In genomic region chr2:125386074-125386473, GRCh38 we compare ENCODE assay signal across 24 cellular contexts.
DNase-seq lines count a peak whose midpoint lies in the region; ATAC-seq, FAIRE-seq and TF ChIP-seq lines count a peak whose summit lies in the region.
"Had no signal": no experiment of that assay in that cellular context is flagged by ENCODE, and none has a peak within 500 bp of the region (broad histone marks: within the 10 kb centered on the region; RNA-seq: fewer than 3 reads in every experiment).

No MANE protein-coding gene starts in this region.

- peak overlapping the region; percentile 91 for H2AFZ ChIP-seq in H1 (ENCODE audit: low read length)

- H3K27me3 ChIP-seq in H1 (replicated peaks in 1 of 4; ENCODE audit: control insufficient read depth in 3 of 4, extremely low read depth in 1 of 4, insufficient read depth in 3 of 4, low read length in 3 of 4), result no peaks in the 10 kb centered on the region
- H3K27me3 ChIP-seq in Peyer's patch, result no peaks in the 10 kb centered on the region
- H3K27me3 ChIP-seq: BLaER1 treated with 17β-estradiol and CSF1 and Interleukin-3, amounts not matched to agents 10 nM and 100 nM had no signal

- peak; percentile 42 for ATAC-seq in GM18858 (IDR thresholded peaks at IDR 0.05; ENCODE audit: unreplicated experiment)
- peak; percentile 78 for ATAC-seq in HG03432 (IDR thresholded peaks at IDR 0.05; ENCODE audit: unreplicated experiment)
- ATAC-seq: activated CD4-positive, alpha-beta T cell treated with anti-CD3 and anti-CD28 coated beads for 36 hours; activated CD8-positive, alpha-beta memory T cell treated with anti-CD3 and anti-CD28 coated beads, Interleukin-2, amount 10 ng/mL, durations not matched to agents 7 days and 5 days; esophagus mucosa; K562; left cardiac atrium; naive thymus-derived CD8-positive, alpha-beta T cell had no signal

- CTCF ChIA-PET in H1 (lab: Charles Lee; ENCODE audit: partially characterized antibody), result interaction anchor here (0.6 to 1.8 kb wide), 12 partner anchors 11 to 874 kb away, joined by 3 to 6 read pairs (median 3); no protein-coding TSS in a partner anchor

- no peak overlapping the region for H4K5ac ChIP-seq in H1 (ENCODE audit: insufficient read length, low read depth, low read length)

- H3K4ac ChIP-seq in H1 (replicated peaks; ENCODE audit: insufficient read length, low read depth, low read length), result no peak overlapping the region

- H3K79me1 ChIP-seq in H1 (ENCODE audit: low read depth, low read length), result no peaks in the 10 kb centered on the region

- peak in 1 of 3 experiments; percentile 52; a peak in 1 of 4 replicates for TF ChIP-seq CTCF in H1 (IDR thresholded peaks at IDR 0.05; ENCODE audit: control extremely low read depth in 1 of 3, insufficient read depth in 1 of 3, low read depth in 1 of 3, low read length in 3 of 3)
- TF ChIP-seq CTCF in Peyer's patch (IDR thresholded peaks at IDR 0.05), result no peak

- TF ChIP-seq RAD21 in H1 (IDR thresholded peaks at IDR 0.05 in 1 of 2, conservative IDR thresholded peaks at IDR 0.05 in 1 of 2; ENCODE audit: low read depth in 2 of 2, low read length in 2 of 2), result peak; percentile 38 to 41

- no peaks in the 10 kb centered on the region for H3K36me3 ChIP-seq in H1 (ENCODE audit: control insufficient read depth in 2 of 4, insufficient read depth in 4 of 4, low read length in 3 of 4)
- H3K36me3 ChIP-seq in Peyer's patch, result no peaks in the 10 kb centered on the region
- H3K36me3 ChIP-seq: BLaER1 treated with 17β-estradiol and CSF1 and Interleukin-3, amounts not matched to agents 10 nM and 100 nM had no signal

- TF ChIP-seq POLR2A in H1 (IDR thresholded peaks at IDR 0.05; ENCODE audit: control extremely low read depth in 1 of 2, low read depth in 2 of 2, low read length in 2 of 2), result no peak
- no peak for TF ChIP-seq POLR2A in Peyer's patch (IDR thresholded peaks at IDR 0.05)

- H4K20me1 ChIP-seq in H1 (replicated peaks in 1 of 2; ENCODE audit: control insufficient read depth in 1 of 2, insufficient read depth in 2 of 2, low read length in 2 of 2), result no peaks in the 10 kb centered on the region
- H4K20me1 ChIP-seq: BLaER1 treated with 17β-estradiol and CSF1 and Interleukin-3, amounts not matched to agents 10 nM and 100 nM had no signal

- no peak overlapping the region for H3K23ac ChIP-seq in H1 (ENCODE audit: insufficient read length)

- H3K18ac ChIP-seq in H1 (ENCODE audit: extremely low read depth, low read length), result no peak overlapping the region

- no peak overlapping the region for H2AK5ac ChIP-seq in H1 (ENCODE audit: low read depth, low read length)

- no peaks in the 10 kb centered on the region for H3K23me2 ChIP-seq in H1 (ENCODE audit: low read depth, low read length)

- no peaks in the 10 kb centered on the region for H3K79me2 ChIP-seq in H1 (ENCODE audit: control insufficient read depth in 1 of 2, insufficient read depth in 2 of 2, low read length in 2 of 2)

- no peak overlapping the region for H2BK120ac ChIP-seq in H1 (replicated peaks; ENCODE audit: low read depth, low read length)

- DNase-seq in ELF-1 (ENCODE audit: low read depth, low spot score) (peak; percentile 1), H1 (ENCODE audit: low read depth in 1 of 2, low spot score in 2 of 2) (peak in 1 of 2 experiments; percentile 7), Peyer's patch (no peak), NK-92 (lab: John Stamatoyannopoulos, UW; ENCODE audit: unreplicated experiment) (no peak)
- no peak for DNase-seq in activated CD4-positive, CD25-positive, alpha-beta regulatory T cell (lab: John Stamatoyannopoulos, UW)
- DNase-seq in stimulated activated CD4-positive, alpha-beta T cell treated with anti-CD3 and anti-CD28 coated beads, Interleukin-4, amount 100 ng/mL, for 24 hours, result no peak
- DNase-seq: ACHN; activated CD4-positive, alpha-beta T cell treated with anti-CD3 and anti-CD28 coated beads for 36 hours; activated CD8-positive, alpha-beta memory T cell treated with anti-CD3 and anti-CD28 coated beads, Interleukin-2, amount 10 ng/mL, durations not matched to agents 7 days and 5 days; effector CD4-positive, alpha-beta T cell; HFFc6; left cardiac atrium; naive thymus-derived CD8-positive, alpha-beta T cell; NCI-H1048; NCI-H2029; NCI-H446; RPMI8226; T1000 had no signal

- H2BK12ac ChIP-seq in H1 (ENCODE audit: low read depth, low read length), result no peak overlapping the region

- 83% methylated on average over 7 of the region's 7 CpGs; no CpG with 5 or more reads in 1 of the 2 experiments for WGBS in H1 (ENCODE audit: extremely low coverage in 1 of 2, insufficient coverage in 1 of 2, insufficient read length in 1 of 2, insufficient replicate concordance in 2 of 2, low coverage in 1 of 2, low lambda C conversion rate in 2 of 2, missing lambda C conversion rate in 1 of 2), 2 experiments

- H4K91ac ChIP-seq in H1 (replicated peaks; ENCODE audit: insufficient read length, low read length), result no peak overlapping the region

- H3K9me3 ChIP-seq in H1 (ENCODE audit: insufficient read depth in 2 of 2, low read depth in 1 of 2, low read length in 1 of 2) (no peaks in the 10 kb centered on the region), Peyer's patch (no peaks in the 10 kb centered on the region)
- H3K9me3 ChIP-seq: BLaER1 treated with 17β-estradiol and CSF1 and Interleukin-3, amounts not matched to agents 10 nM and 100 nM had no signal

- no peak overlapping the region for H2BK20ac ChIP-seq in H1 (ENCODE audit: low read length)

- no peak overlapping the region for H2BK5ac ChIP-seq in H1 (ENCODE audit: low read depth, low read length)

- no peak overlapping the region for H3K4me2 ChIP-seq in H1 (ENCODE audit: insufficient read depth in 1 of 2, low read depth in 2 of 2, low read length in 2 of 2)
- H3K4me2 ChIP-seq: BLaER1 treated with 17β-estradiol and CSF1 and Interleukin-3, amounts not matched to agents 10 nM and 100 nM had no signal

- POLR2A ChIA-PET in H1 (lab: Charles Lee; ENCODE audit: partially characterized antibody), result no interaction called here

- H3K4me3 ChIP-seq in H1 (ENCODE audit: extremely low read depth in 1 of 4, insufficient read depth in 2 of 4, low read depth in 3 of 4, low read length in 4 of 4) (no peak overlapping the region), Peyer's patch (no peak overlapping the region)
- H3K4me3 ChIP-seq: BLaER1 treated with 17β-estradiol and CSF1 and Interleukin-3, amounts not matched to agents 10 nM and 100 nM; K562 had no signal

- no peak overlapping the region for H3K9ac ChIP-seq in H1 (replicated peaks in 1 of 4; ENCODE audit: extremely low read depth in 1 of 4, low read depth in 3 of 4, low read length in 3 of 4)
- H3K9ac ChIP-seq: BLaER1 treated with 17β-estradiol and CSF1 and Interleukin-3, amounts not matched to agents 10 nM and 100 nM had no signal

- no peak overlapping the region for H3K56ac ChIP-seq in H1 (replicated peaks; ENCODE audit: insufficient read length, low read depth, low read length)

- no peak for FAIRE-seq in H1 (lab: Jason Lieb, UNC)
- FAIRE-seq: frontal cortex, K562 had no signal

- H4K8ac ChIP-seq in H1 (ENCODE audit: extremely low read depth, insufficient read depth, low read length), result no peak overlapping the region

- no peaks in the 10 kb centered on the region for H3K4me1 ChIP-seq in H1 (replicated peaks in 1 of 4; ENCODE audit: control insufficient read depth in 3 of 4, insufficient read depth in 4 of 4, low read length in 3 of 4)
- H3K4me1 ChIP-seq in Peyer's patch, result no peaks in the 10 kb centered on the region
- H3K4me1 ChIP-seq: BLaER1 treated with 17β-estradiol and CSF1 and Interleukin-3, amounts not matched to agents 10 nM and 100 nM had no signal

- H3K27ac ChIP-seq in H1 (ENCODE audit: low read depth, low read length), result no peak overlapping the region
- H3K27ac ChIP-seq in Peyer's patch, result no peak overlapping the region
- H3K27ac ChIP-seq: BLaER1 treated with 17β-estradiol and CSF1 and Interleukin-3, amounts not matched to agents 10 nM and 100 nM had no signal

- no peak for TF ChIP-seq EP300 in H1 (IDR thresholded peaks at IDR 0.05; ENCODE audit: borderline replicate concordance in 1 of 2, low read depth in 2 of 2, low read length in 2 of 2)

- H2BK15ac ChIP-seq in H1 (ENCODE audit: low read length), result no peak overlapping the region

- H3K14ac ChIP-seq in H1 (ENCODE audit: insufficient read length), result no peak overlapping the region

TF ChIP-seq in H1, 55 proteins besides CTCF, POLR2A, EP300 and RAD21 (continues in another document):
- TF ChIP-seq BACH1 (IDR thresholded peaks at IDR 0.05; ENCODE audit: low read length) (no peak), KDM1A (IDR thresholded peaks at IDR 0.05; ENCODE audit: borderline replicate concordance, low read length) (no peak), CBX8 (IDR thresholded peaks at IDR 0.05; ENCODE audit: borderline replicate concordance, low read depth, low read length) (no peak), BRCA1 (IDR thresholded peaks at IDR 0.05; ENCODE audit: low read depth, low read length) (no peak), TBP (IDR thresholded peaks at IDR 0.05; ENCODE audit: low read depth, low read length) (no peak), CHD1 (IDR thresholded peaks at IDR 0.05; ENCODE audit: low read depth, low read length) (no peak), SUZ12 (IDR thresholded peaks at IDR 0.05; ENCODE audit: low read length) (no peak), RBBP5 (IDR thresholded peaks at IDR 0.05; ENCODE audit: borderline replicate concordance, low read depth, low read length) (no peak), TCF12 (IDR thresholded peaks at IDR 0.05; ENCODE audit: low read depth, low read length) (no peak), SP2 (IDR thresholded peaks at IDR 0.05; ENCODE audit: low read length) (no peak), PHF8 (conservative IDR thresholded peaks at IDR 0.05; ENCODE audit: low read depth, low read length) (no peak), ASH2L (IDR thresholded peaks at IDR 0.05; ENCODE audit: low read length) (no peak)
- TF ChIP-seq, protein P1, sequence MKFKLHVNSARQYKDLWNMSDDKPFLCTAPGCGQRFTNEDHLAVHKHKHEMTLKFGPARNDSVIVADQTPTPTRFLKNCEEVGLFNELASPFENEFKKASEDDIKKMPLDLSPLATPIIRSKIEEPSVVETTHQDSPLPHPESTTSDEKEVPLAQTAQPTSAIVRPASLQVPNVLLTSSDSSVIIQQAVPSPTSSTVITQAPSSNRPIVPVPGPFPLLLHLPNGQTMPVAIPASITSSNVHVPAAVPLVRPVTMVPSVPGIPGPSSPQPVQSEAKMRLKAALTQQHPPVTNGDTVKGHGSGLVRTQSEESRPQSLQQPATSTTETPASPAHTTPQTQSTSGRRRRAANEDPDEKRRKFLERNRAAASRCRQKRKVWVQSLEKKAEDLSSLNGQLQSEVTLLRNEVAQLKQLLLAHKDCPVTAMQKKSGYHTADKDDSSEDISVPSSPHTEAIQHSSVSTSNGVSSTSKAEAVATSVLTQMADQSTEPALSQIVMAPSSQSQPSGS (IDR thresholded peaks at IDR 0.05; ENCODE audit: low read length), result no peak
- TF ChIP-seq, protein P2, sequence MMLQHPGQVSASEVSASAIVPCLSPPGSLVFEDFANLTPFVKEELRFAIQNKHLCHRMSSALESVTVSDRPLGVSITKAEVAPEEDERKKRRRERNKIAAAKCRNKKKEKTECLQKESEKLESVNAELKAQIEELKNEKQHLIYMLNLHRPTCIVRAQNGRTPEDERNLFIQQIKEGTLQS (IDR thresholded peaks at IDR 0.05; ENCODE audit: insufficient read depth, low read depth, low read length), result no peak
